11 cellular contexts compared by ENCODE assay signal in the genomic region with DNA sequence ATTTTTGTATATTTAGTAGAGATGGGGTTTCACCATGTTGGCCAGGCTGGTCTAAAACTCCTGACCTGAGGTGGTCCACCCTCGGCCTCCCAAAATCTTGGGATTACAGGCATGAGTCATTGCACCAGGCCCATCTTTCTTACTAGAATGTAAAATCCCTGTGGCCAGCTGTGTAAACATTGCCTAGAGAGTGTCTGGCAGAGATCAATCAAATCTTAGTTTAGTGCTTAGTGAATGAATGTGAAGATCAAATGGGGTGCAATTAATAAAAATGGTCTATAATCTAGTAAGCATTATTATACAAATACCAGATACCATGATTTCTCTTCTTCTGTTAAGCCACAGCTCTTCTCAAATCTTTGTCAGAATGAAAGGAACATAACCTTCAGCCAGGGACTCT.
"Had no signal": no experiment of that assay in that cellular context is flagged by ENCODE, and none has a peak within 500 bp of the region (broad histone marks: within the 10 kb centered on the region; RNA-seq: fewer than 3 reads in every experiment).

No MANE protein-coding gene starts in this region.

- H3K4me3 ChIP-seq: lower lobe of right lung, testis, upper lobe of right lung had no signal

- H3K4me1 ChIP-seq: lower lobe of right lung, testis, upper lobe of right lung had no signal

- DNase-seq: activated naive CD4-positive, alpha-beta T cell treated with anti-CD3 and anti-CD28 coated beads, Interleukin-2, amount 50 U/mL, for 16 hours; hypothalamus; lower lobe of right lung; midbrain; naive B cell; retina; stimulated activated CD4-positive, alpha-beta T cell treated with anti-CD3 and anti-CD28 coated beads, Interleukin-4, amount 100 ng/mL, for 4 hours; stimulated activated naive CD8-positive, alpha-beta T cell treated with anti-CD3 and anti-CD28 coated beads, Interleukin-15, amount 100 ng/mL, for 72 hours; testis; upper lobe of right lung had no signal

- H3K27ac ChIP-seq: lower lobe of right lung, neutrophil, testis, upper lobe of right lung had no signal

- H3K27me3 ChIP-seq: neutrophil, testis, upper lobe of right lung had no signal

- H3K9me3 ChIP-seq: lower lobe of right lung, neutrophil, testis, upper lobe of right lung had no signal

- H3K36me3 ChIP-seq: lower lobe of right lung, neutrophil, upper lobe of right lung had no signal
